In genomic region chr5:107395632-107396350, GRCh38 we compare ENCODE assay signal across 10 cellular contexts.
DNase-seq lines count a peak whose midpoint lies in the region; ATAC-seq lines count a peak whose summit lies in the region.
"Had no signal": no experiment of that assay in that cellular context is flagged by ENCODE, and none has a peak within 500 bp of the region (broad histone marks: within the 10 kb centered on the region; RNA-seq: fewer than 3 reads in every experiment).

No MANE protein-coding gene starts in this region.

- H3K4me1 Mint-ChIP-seq in effector memory CD8-positive, alpha-beta T cell (ENCODE audit: low read depth in 2 of 2), result peaks cover 7 to 21% of the 10 kb centered on the region in 2 donors

- no peak for DNase-seq in effector memory CD8-positive, alpha-beta T cell
- DNase-seq in DMS153 (lab: John Stamatoyannopoulos, UW) (no peak), HUDEP-2 (lab: John Stamatoyannopoulos, UW; ENCODE audit: unreplicated experiment in 76 of 76) (no peak), amygdala (lab: John Stamatoyannopoulos, UW) (no peak)
- no peak for DNase-seq in activated CD4-positive, alpha-beta T cell treated with anti-CD3 and anti-CD28 coated beads, Interleukin-2, amount 50 U/mL, for 4 hours
- DNase-seq: NCI-H187 treated with DMSO at 0.1 percent for 48 hours; stimulated activated naive CD4-positive, alpha-beta T cell treated with Interleukin-2 at 50 U/mL for 16 hours had no signal

- H3K27me3 Mint-ChIP-seq in effector memory CD8-positive, alpha-beta T cell, result no peaks in the 10 kb centered on the region

- H3K4me3 Mint-ChIP-seq in effector memory CD8-positive, alpha-beta T cell, result peak overlapping the region in 1 of 2 donors; percentile 44

- no peaks in the 10 kb centered on the region for H3K36me3 Mint-ChIP-seq in effector memory CD8-positive, alpha-beta T cell (ENCODE audit: insufficient read depth)

- peak overlapping the region; percentile 32 to 85 for H3K27ac Mint-ChIP-seq in effector memory CD8-positive, alpha-beta T cell

- ATAC-seq in GM18517 (IDR thresholded peaks at IDR 0.05; ENCODE audit: unreplicated experiment) (peak; percentile 88), GM21717 (IDR thresholded peaks at IDR 0.05; ENCODE audit: unreplicated experiment) (peak; percentile 77), HG03342 (IDR thresholded peaks at IDR 0.05; ENCODE audit: unreplicated experiment) (peak; percentile 78)
- peak; percentile 33 for ATAC-seq in effector memory CD8-positive, alpha-beta T cell (replicated peaks)

- no peaks in the 10 kb centered on the region for H3K9me3 Mint-ChIP-seq in effector memory CD8-positive, alpha-beta T cell

Comparison
In these comparisons a context has a peak if more than half of its experiments do, and no peak if none do; other contexts are left out.
1. ATAC-seq: peak in every context shown above with its lines; median percentile 88 in GM18517; 78 in HG03342; 77 in GM21717; 33 in effector memory CD8-positive, alpha-beta T cell.